ENCODE assay signal across 31 cellular contexts in the genomic region with DNA sequence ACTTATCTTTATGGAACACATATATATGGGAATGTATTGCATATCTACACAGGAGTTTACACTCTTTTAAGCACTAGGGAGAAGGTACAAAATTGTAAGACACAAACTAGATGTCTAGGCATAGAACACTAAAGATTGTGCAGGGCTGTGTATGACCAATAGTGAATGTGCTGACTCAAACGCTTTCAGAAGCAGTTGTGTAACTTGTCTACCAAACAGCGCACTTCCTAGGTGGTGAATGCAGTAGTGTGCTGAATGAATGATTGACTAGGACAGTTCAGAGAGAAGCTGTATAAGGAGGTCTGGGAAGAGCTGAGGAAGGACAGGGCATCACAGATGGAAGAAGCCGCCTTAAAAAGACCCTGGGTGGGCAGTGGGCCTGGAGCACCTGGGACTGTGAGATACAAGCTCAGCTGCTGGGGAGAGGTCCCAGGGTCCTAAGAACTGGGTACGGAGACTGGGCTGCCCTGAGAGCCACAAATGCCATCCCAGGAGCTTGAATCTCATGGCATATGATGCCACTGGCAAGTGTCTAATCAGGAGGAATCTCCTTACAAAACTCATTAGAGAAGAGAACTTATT. TPM values are rescaled to one million over a fixed set of nuclear protein-coding genes. Genes with fewer than 3 reads are reported as not detected.
A peak's percentile ranks its signal among the peaks of the same experiment; 100 is the strongest.
DNase-seq lines count a peak whose midpoint lies in the region; ATAC-seq and TF ChIP-seq lines count a peak whose summit lies in the region.
"Had no signal": no experiment of that assay in that cellular context is flagged by ENCODE, and none has a peak within 500 bp of the region (broad histone marks: within the 10 kb centered on the region; RNA-seq: fewer than 3 reads in every experiment).

No MANE protein-coding gene starts in this region.

- WGBS in hepatocyte (ENCODE audit: low lambda C conversion rate, missing lambda C conversion rate), result 94% methylated on average over 4 of the region's 4 CpGs

- H3K27me3 ChIP-seq in Peyer's patch (no peaks in the 10 kb centered on the region), hepatocyte (no peaks in the 10 kb centered on the region), neutrophil (no peaks in the 10 kb centered on the region)
- H3K27me3 ChIP-seq: thyroid gland had no signal

- H3K79me2 ChIP-seq in hepatocyte, result no peaks in the 10 kb centered on the region

- intact Hi-C loops in CD14-positive monocyte (cut with micrococcal nuclease), result no loop called here

- H3K4me1 ChIP-seq in Peyer's patch (peaks cover 4 to 39% (median 11%) of the 10 kb centered on the region in 4 donors), hepatocyte (ENCODE audit: insufficient read depth) (peaks cover 21% of the 10 kb centered on the region), neutrophil (ENCODE audit: control insufficient read depth in 1 of 2, insufficient read depth in 1 of 2, low read depth in 1 of 2, low read length in 1 of 2) (peaks cover 56 to 57% of the 10 kb centered on the region in 2 experiments)
- H3K4me1 ChIP-seq: psoas muscle, thyroid gland had no signal

- H3K27me3 Mint-ChIP-seq in CD14-positive monocyte (ENCODE audit: low read depth in 3 of 3), result peaks cover 0 to 2% (median 1%) of the 10 kb centered on the region in 3 donors
- H3K27me3 Mint-ChIP-seq: activated naive CD4-positive, alpha-beta T cell treated with anti-CD3 and anti-CD28 coated beads, Interleukin-2, amount 50 U/mL, for 24 hours had no signal

- no peaks in the 10 kb centered on the region for H4K20me1 ChIP-seq in hepatocyte (ENCODE audit: insufficient read depth, poor library complexity, severe bottlenecking)

- peaks cover 79% of the 10 kb centered on the region for H3K4me1 Mint-ChIP-seq in CD14-positive monocyte

- DNase-seq in CD14-positive monocyte (ENCODE audit: low spot score), result peak; percentile 63
- peak in 2 of 3 donors; percentile 9 to 44 for DNase-seq in Peyer's patch
- no peak for DNase-seq in hepatocyte (ENCODE audit: low spot score)
- DNase-seq in NCI-H526 (lab: John Stamatoyannopoulos, UW), result no peak
- no peak for DNase-seq in islet precursor cell
- DNase-seq: activated CD4-positive, CD25-positive, alpha-beta regulatory T cell treated with anti-CD3 and anti-CD28 coated beads, Interleukin-2, amount 50 U/mL, for 72 hours; activated T-cell treated with anti-CD3 and anti-CD28 coated beads, Interleukin-2, amount 50 U/mL, for 72 hours; CD8-positive, alpha-beta memory T cell; DMS79; dorsolateral prefrontal cortex; erythroblast; kidney glomerular epithelial cell; mucosa of descending colon; NCI-H1092 treated with DMSO at 0.1 percent for 48 hours; NCI-H2029; NCI-H226; psoas muscle; SIG-M5; stimulated activated CD4-positive, alpha-beta T cell treated with anti-CD3 and anti-CD28 coated beads, Interleukin-4, amount 100 ng/mL, for 1 hour; stimulated activated naive CD4-positive, alpha-beta T cell treated with Interleukin-2 at 50 U/mL for 16 hours; thyroid gland had no signal

- no peak overlapping the region for H2AFZ ChIP-seq in hepatocyte

- H3K4me2 ChIP-seq in hepatocyte, result no peak overlapping the region

- H3K27ac Mint-ChIP-seq in CD14-positive monocyte, result peak overlapping the region; percentile 87 to 96 (median 93)
- H3K27ac Mint-ChIP-seq: activated naive CD4-positive, alpha-beta T cell treated with anti-CD3 and anti-CD28 coated beads, Interleukin-2, amount 50 U/mL, for 24 hours; activated T-cell treated with anti-CD3 and anti-CD28 coated beads, Interleukin-2, amount 50 U/mL, for 72 hours; CD8-positive, alpha-beta memory T cell had no signal

- no peak for ATAC-seq in HG03378 (IDR thresholded peaks at IDR 0.05; ENCODE audit: unreplicated experiment)
- no peak for ATAC-seq in HG02588 (IDR thresholded peaks at IDR 0.05; ENCODE audit: unreplicated experiment)
- ATAC-seq: HCT116, mucosa of descending colon, psoas muscle had no signal

- H3K9me3 Mint-ChIP-seq in CD14-positive monocyte, result peaks cover 0 to 2% (median 0%) of the 10 kb centered on the region in 7 donors
- H3K9me3 Mint-ChIP-seq: activated naive CD4-positive, alpha-beta T cell treated with anti-CD3 and anti-CD28 coated beads, Interleukin-2, amount 50 U/mL, for 24 hours; activated T-cell treated with anti-CD3 and anti-CD28 coated beads, Interleukin-2, amount 50 U/mL, for 72 hours; CD8-positive, alpha-beta memory T cell had no signal

- H3K27ac ChIP-seq in Peyer's patch (no peak overlapping the region), hepatocyte (peak overlapping the region; percentile 13), neutrophil (peak overlapping the region; percentile 89)
- H3K27ac ChIP-seq: cardiac muscle cell, psoas muscle, thyroid gland had no signal

- H3K4me3 Mint-ChIP-seq in CD14-positive monocyte, result peak overlapping the region; percentile 47 to 86
- H3K4me3 Mint-ChIP-seq: activated naive CD4-positive, alpha-beta T cell treated with anti-CD3 and anti-CD28 coated beads, Interleukin-2, amount 50 U/mL, for 24 hours; activated T-cell treated with anti-CD3 and anti-CD28 coated beads, Interleukin-2, amount 50 U/mL, for 72 hours had no signal

- TF ChIP-seq CTCF in CD14-positive monocyte (IDR thresholded peaks at IDR 0.05) (no peak), Peyer's patch (IDR thresholded peaks at IDR 0.05) (no peak), hepatocyte (IDR thresholded peaks at IDR 0.05; ENCODE audit: poor library complexity) (no peak), neutrophil (IDR thresholded peaks at IDR 0.05) (no peak)

- peaks cover 0 to 19% (median 0%) of the 10 kb centered on the region in 3 donors for H3K36me3 ChIP-seq in Peyer's patch
- H3K36me3 ChIP-seq in hepatocyte (replicated peaks; ENCODE audit: insufficient read depth, low read depth), result no peaks in the 10 kb centered on the region
- no peaks in the 10 kb centered on the region for H3K36me3 ChIP-seq in neutrophil
- H3K36me3 ChIP-seq: cardiac muscle cell, thyroid gland had no signal

- no peaks in the 10 kb centered on the region for H3K9me2 ChIP-seq in hepatocyte (replicated peaks; ENCODE audit: insufficient read depth)

- H3K9me3 ChIP-seq in Peyer's patch (no peaks in the 10 kb centered on the region), hepatocyte (ENCODE audit: low read depth) (no peaks in the 10 kb centered on the region), neutrophil (no peaks in the 10 kb centered on the region)
- H3K9me3 ChIP-seq: mucosa of descending colon, psoas muscle, thyroid gland had no signal

- H3K36me3 Mint-ChIP-seq in CD14-positive monocyte, result no peaks in the 10 kb centered on the region
- H3K36me3 Mint-ChIP-seq: activated naive CD4-positive, alpha-beta T cell treated with anti-CD3 and anti-CD28 coated beads, Interleukin-2, amount 50 U/mL, for 24 hours; CD8-positive, alpha-beta memory T cell had no signal

- no peak for TF ChIP-seq POLR2A in Peyer's patch (IDR thresholded peaks at IDR 0.05)

- no peak overlapping the region for H3K4me3 ChIP-seq in Peyer's patch
- no peak overlapping the region for H3K4me3 ChIP-seq in hepatocyte
- peak overlapping the region in 1 of 2 experiments; percentile 9 for H3K4me3 ChIP-seq in neutrophil (ENCODE audit: low read depth in 1 of 2, low read length in 1 of 2)
- H3K4me3 ChIP-seq: cardiac muscle cell, dorsolateral prefrontal cortex, mucosa of descending colon, psoas muscle, thyroid gland had no signal

RNA-seq across cellular contexts. Expression of gene CLRN3, which starts 14.2 kb away (rescaled TPM):
- polyA plus RNA-seq in CD14-positive monocyte (under 1 TPM in 1 of 2 donors, not detected in 1; 0.16 TPM), hepatocyte (13.5 and 21.5 TPM in 2 replicates)
- total RNA-seq in Peyer's patch (100 to 1,000 TPM in 2 of 4 donors, 10 to 100 TPM in 1, 1 to 10 TPM in 1; 7.4 to 215 (median 109) TPM), hepatocyte (49.0 and 52.8 TPM in 2 replicates)
- total RNA-seq: activated CD8-positive, alpha-beta memory T cell treated with anti-CD3 and anti-CD28 coated beads for 36 hours; activated T-cell treated with anti-CD3 and anti-CD28 coated beads, Interleukin-2, amount 50 U/mL, for 72 hours; cardiac muscle cell; CD8-positive, alpha-beta memory T cell; frontal cortex; HT1080; psoas muscle; thyroid gland had no signal
- polyA plus RNA-seq: cardiac muscle cell; CD8-positive, alpha-beta memory T cell; neural cell had no signal

RNA-seq across cellular contexts. Expression of gene PTPRE, which starts 28.3 kb away (rescaled TPM):
- polyA plus RNA-seq in CD14-positive monocyte (100 to 1,000 TPM in 1 of 2 donors, 10 to 100 TPM in 1; 95.2 to 125 TPM), hepatocyte (3.2 and 5.0 TPM in 2 replicates)
- total RNA-seq in Peyer's patch (10 to 100 TPM; 24.0 to 48.7 (median 35.4) TPM), hepatocyte (4.1 and 10.1 TPM in 2 replicates)

Comparison
In these comparisons a context has a peak if more than half of its experiments do, and no peak if none do; other contexts are left out.
1. DNase-seq: peak in CD14-positive monocyte (single experiment) and Peyer's patch (2 of 3); none in hepatocyte (single experiment), NCI-H526 (0 of 2) and islet precursor cell (single experiment).
2. H3K27ac ChIP-seq: peak in hepatocyte (single experiment) and neutrophil (single experiment); none in Peyer's patch (0 of 4).